Comparison of ENCODE assay signal across 21 cellular contexts in genomic region chr14:83548061-83548839, GRCh38.
DNase-seq lines count a peak whose midpoint lies in the region; ATAC-seq and TF ChIP-seq lines count a peak whose summit lies in the region.
"Had no signal": no experiment of that assay in that cellular context is flagged by ENCODE, and none has a peak within 500 bp of the region (broad histone marks: within the 10 kb centered on the region; RNA-seq: fewer than 3 reads in every experiment).

No MANE protein-coding gene starts in this region.

- H3K4me1 ChIP-seq in GM23338 (ENCODE audit: insufficient read depth): no peaks in the 10 kb centered on the region
- peaks cover 5% of the 10 kb centered on the region for H3K4me1 ChIP-seq in adipocyte (ENCODE audit: control insufficient read depth, insufficient read depth, low read length)
- H3K4me1 ChIP-seq: lower lobe of right lung, right lobe of liver, upper lobe of left lung had no signal

- ATAC-seq in GM23338: peak; percentile 25; the same call in 1 of the 3 replicates
- no peak for ATAC-seq in stimulated activated memory B cell treated with anti-CD40 and anti-IgM and Interleukin-4, amounts not matched to agents 10 μg/mL and 1 μg/mL and 100 μg/mL, for 72 hours
- ATAC-seq in activated CD8-positive, alpha-beta T cell treated with anti-CD3 and anti-CD28 coated beads for 36 hours: no peak
- ATAC-seq: activated naive CD4-positive, alpha-beta T cell treated with anti-CD3 and anti-CD28 coated beads, Interleukin-2, amount 50 U/mL, for 72 hours; right lobe of liver had no signal

- no peak overlapping the region for H2AFZ ChIP-seq in GM23338

- no peak overlapping the region for H3K9ac ChIP-seq in adipocyte (ENCODE audit: low read length)

- H3K27ac ChIP-seq in GM23338 (ENCODE audit: low read depth): no peak overlapping the region
- H3K27ac ChIP-seq: epithelial cell of prostate, lower lobe of right lung, right lobe of liver, upper lobe of left lung had no signal

- H4K20me1 ChIP-seq in GM23338 (replicated peaks; ENCODE audit: insufficient read depth): no peaks in the 10 kb centered on the region

- H3K4me3 ChIP-seq in GM23338: no peak overlapping the region
- no peak overlapping the region for H3K4me3 ChIP-seq in adipocyte (ENCODE audit: low read length)
- H3K4me3 ChIP-seq: lower lobe of right lung, right lobe of liver, upper lobe of left lung had no signal

- DNase-seq in GM23338 (ENCODE audit: low spot score): peak; percentile 5
- DNase-seq in adipocyte (ENCODE audit: low read depth): peak; percentile 58
- DNase-seq in fibroblast of the conjunctiva (ENCODE audit: low read depth): peak; percentile 57
- no peak for DNase-seq in osteocyte (ENCODE audit: extremely low spot score, unreplicated experiment)
- DNase-seq in glomerular visceral epithelial cell (ENCODE audit: extremely low spot score): no peak
- DNase-seq in T-helper 2 cell: no peak
- no peak for DNase-seq in activated CD8-positive, alpha-beta T cell treated with anti-CD3 and anti-CD28 coated beads for 36 hours
- DNase-seq: DMS153; H7; lower lobe of right lung; NCI-H2107; NK-92 treated with Interleukin-12 subunit alpha and Interleukin-12 subunit beta, amount 100 ng/mL, for 24 hours; right lobe of liver; stimulated activated CD4-positive, alpha-beta T cell treated with anti-CD3 and anti-CD28 coated beads, Interleukin-4, amount 100 ng/mL, for 1 hour; upper lobe of left lung had no signal

- H3K9me3 Mint-ChIP-seq in GM23338 (no peaks in the 10 kb centered on the region), osteocyte (ENCODE audit: unreplicated experiment) (no peaks in the 10 kb centered on the region)
- H3K9me3 Mint-ChIP-seq in stimulated activated memory B cell treated with anti-CD40 and anti-IgM and Interleukin-4, amounts not matched to agents 10 μg/mL and 1 μg/mL and 100 μg/mL, for 72 hours: peaks cover 9% of the 10 kb centered on the region
- H3K9me3 Mint-ChIP-seq in activated CD8-positive, alpha-beta T cell treated with anti-CD3 and anti-CD28 coated beads for 36 hours: peaks cover 15% of the 10 kb centered on the region
- H3K9me3 Mint-ChIP-seq: neural crest cell had no signal

- no peaks in the 10 kb centered on the region for H3K9me2 ChIP-seq in GM23338 (ENCODE audit: insufficient read depth)

- intact Hi-C loops in activated CD8-positive, alpha-beta T cell treated with anti-CD3 and anti-CD28 coated beads for 36 hours (cut with micrococcal nuclease): no loop called here

- H3K79me2 ChIP-seq in GM23338 (replicated peaks; ENCODE audit: insufficient read depth): no peaks in the 10 kb centered on the region

- no peaks in the 10 kb centered on the region for H3K36me3 ChIP-seq in GM23338 (ENCODE audit: insufficient read depth)
- no peaks in the 10 kb centered on the region for H3K36me3 ChIP-seq in adipocyte (ENCODE audit: control insufficient read depth, insufficient read depth, low read length, severe bottlenecking)
- H3K36me3 ChIP-seq: lower lobe of right lung, right lobe of liver, upper lobe of left lung had no signal

- POLR2A ChIA-PET in activated CD8-positive, alpha-beta T cell treated with anti-CD3 and anti-CD28 coated beads for 36 hours (lab: Charles Lee): no interaction called here

- TF ChIP-seq CTCF in GM23338 (conservative IDR thresholded peaks at IDR 0.05; ENCODE audit: low read depth in 2 of 2) (no peak), osteocyte (IDR thresholded peaks at IDR 0.05) (no peak)
- no peak for TF ChIP-seq CTCF in activated CD8-positive, alpha-beta T cell treated with anti-CD3 and anti-CD28 coated beads for 36 hours (IDR thresholded peaks at IDR 0.05)

- H3K4me1 Mint-ChIP-seq in GM23338: no peaks in the 10 kb centered on the region
- peaks cover 22% of the 10 kb centered on the region for H3K4me1 Mint-ChIP-seq in osteocyte (ENCODE audit: unreplicated experiment)
- H3K4me1 Mint-ChIP-seq in stimulated activated memory B cell treated with anti-CD40 and anti-IgM and Interleukin-4, amounts not matched to agents 10 μg/mL and 1 μg/mL and 100 μg/mL, for 72 hours: no peaks in the 10 kb centered on the region
- H3K4me1 Mint-ChIP-seq in activated CD8-positive, alpha-beta T cell treated with anti-CD3 and anti-CD28 coated beads for 36 hours (ENCODE audit: low read depth): no peaks in the 10 kb centered on the region
- H3K4me1 Mint-ChIP-seq: central memory CD8-positive, alpha-beta T cell had no signal

- no peak overlapping the region for H3K4me2 ChIP-seq in GM23338

- no peak overlapping the region for H3K4me3 Mint-ChIP-seq in GM23338
- H3K4me3 Mint-ChIP-seq in osteocyte (ENCODE audit: unreplicated experiment): peak overlapping the region; percentile 1
- no peak overlapping the region for H3K4me3 Mint-ChIP-seq in stimulated activated memory B cell treated with anti-CD40 and anti-IgM and Interleukin-4, amounts not matched to agents 10 μg/mL and 1 μg/mL and 100 μg/mL, for 72 hours
- H3K4me3 Mint-ChIP-seq in activated CD8-positive, alpha-beta T cell treated with anti-CD3 and anti-CD28 coated beads for 36 hours: no peak overlapping the region
- H3K4me3 Mint-ChIP-seq: central memory CD8-positive, alpha-beta T cell; neural crest cell; T-helper 2 cell treated with Interferon-gamma antibody and Interleukin-4, amounts not matched to agents 5 μg/mL and 100 μg/mL, for 36 hours had no signal

- H3K27ac Mint-ChIP-seq in GM23338 (peak overlapping the region; percentile 31; the same call in 1 of the 2 replicates), osteocyte (ENCODE audit: unreplicated experiment) (peak overlapping the region; percentile 77)
- H3K27ac Mint-ChIP-seq in stimulated activated memory B cell treated with anti-CD40 and anti-IgM and Interleukin-4, amounts not matched to agents 10 μg/mL and 1 μg/mL and 100 μg/mL, for 72 hours: no peak overlapping the region
- H3K27ac Mint-ChIP-seq in activated CD8-positive, alpha-beta T cell treated with anti-CD3 and anti-CD28 coated beads for 36 hours: no peak overlapping the region
- H3K27ac Mint-ChIP-seq: activated naive CD4-positive, alpha-beta T cell treated with anti-CD3 and anti-CD28 coated beads, Interleukin-2, amount 50 U/mL, for 72 hours; T-helper 2 cell treated with Interferon-gamma antibody and Interleukin-4, amounts not matched to agents 5 μg/mL and 100 μg/mL, for 36 hours had no signal

- no peaks in the 10 kb centered on the region for H3K27me3 Mint-ChIP-seq in GM23338 (ENCODE audit: insufficient read depth, low read depth, poor library complexity)
- no peaks in the 10 kb centered on the region for H3K27me3 Mint-ChIP-seq in osteocyte (ENCODE audit: unreplicated experiment)
- H3K27me3 Mint-ChIP-seq in stimulated activated memory B cell treated with anti-CD40 and anti-IgM and Interleukin-4, amounts not matched to agents 10 μg/mL and 1 μg/mL and 100 μg/mL, for 72 hours: no peaks in the 10 kb centered on the region
- no peaks in the 10 kb centered on the region for H3K27me3 Mint-ChIP-seq in activated CD8-positive, alpha-beta T cell treated with anti-CD3 and anti-CD28 coated beads for 36 hours
- H3K27me3 Mint-ChIP-seq: central memory CD8-positive, alpha-beta T cell had no signal

- H3K36me3 Mint-ChIP-seq in GM23338 (ENCODE audit: low read depth): no peaks in the 10 kb centered on the region
- H3K36me3 Mint-ChIP-seq in osteocyte (ENCODE audit: unreplicated experiment): no peaks in the 10 kb centered on the region
- no peaks in the 10 kb centered on the region for H3K36me3 Mint-ChIP-seq in stimulated activated memory B cell treated with anti-CD40 and anti-IgM and Interleukin-4, amounts not matched to agents 10 μg/mL and 1 μg/mL and 100 μg/mL, for 72 hours
- no peaks in the 10 kb centered on the region for H3K36me3 Mint-ChIP-seq in activated CD8-positive, alpha-beta T cell treated with anti-CD3 and anti-CD28 coated beads for 36 hours (ENCODE audit: low read depth)

- no peaks in the 10 kb centered on the region for H3K9me3 ChIP-seq in adipocyte (ENCODE audit: control insufficient read depth, low read length)
- H3K9me3 ChIP-seq: lower lobe of right lung, right lobe of liver, upper lobe of left lung had no signal

- H3K27me3 ChIP-seq in GM23338 (ENCODE audit: insufficient read depth) (no peaks in the 10 kb centered on the region), adipocyte (replicated peaks; ENCODE audit: control insufficient read depth, insufficient read depth, low read length) (no peaks in the 10 kb centered on the region)
- H3K27me3 ChIP-seq: right lobe of liver, upper lobe of left lung had no signal

- no peaks in the 10 kb centered on the region for H3F3A ChIP-seq in GM23338 (replicated peaks; ENCODE audit: low read depth)

- CTCF ChIA-PET in activated CD8-positive, alpha-beta T cell treated with anti-CD3 and anti-CD28 coated beads for 36 hours (lab: Charles Lee): no interaction called here

TF ChIP-seq in GM23338, 12 proteins besides CTCF, POLR2A, EP300 and RAD21 (continues in another document):
- no peak for TF ChIP-seq CREB1 (CRISPR knock-in tag; IDR thresholded peaks at IDR 0.05; ENCODE audit: low read depth)
- TF ChIP-seq ZNF114 (CRISPR knock-in tag; IDR thresholded peaks at IDR 0.05): no peak
- no peak for TF ChIP-seq EZH2phosphoT487 (IDR thresholded peaks at IDR 0.05; ENCODE audit: unreplicated experiment)
- TF ChIP-seq, protein P1, sequence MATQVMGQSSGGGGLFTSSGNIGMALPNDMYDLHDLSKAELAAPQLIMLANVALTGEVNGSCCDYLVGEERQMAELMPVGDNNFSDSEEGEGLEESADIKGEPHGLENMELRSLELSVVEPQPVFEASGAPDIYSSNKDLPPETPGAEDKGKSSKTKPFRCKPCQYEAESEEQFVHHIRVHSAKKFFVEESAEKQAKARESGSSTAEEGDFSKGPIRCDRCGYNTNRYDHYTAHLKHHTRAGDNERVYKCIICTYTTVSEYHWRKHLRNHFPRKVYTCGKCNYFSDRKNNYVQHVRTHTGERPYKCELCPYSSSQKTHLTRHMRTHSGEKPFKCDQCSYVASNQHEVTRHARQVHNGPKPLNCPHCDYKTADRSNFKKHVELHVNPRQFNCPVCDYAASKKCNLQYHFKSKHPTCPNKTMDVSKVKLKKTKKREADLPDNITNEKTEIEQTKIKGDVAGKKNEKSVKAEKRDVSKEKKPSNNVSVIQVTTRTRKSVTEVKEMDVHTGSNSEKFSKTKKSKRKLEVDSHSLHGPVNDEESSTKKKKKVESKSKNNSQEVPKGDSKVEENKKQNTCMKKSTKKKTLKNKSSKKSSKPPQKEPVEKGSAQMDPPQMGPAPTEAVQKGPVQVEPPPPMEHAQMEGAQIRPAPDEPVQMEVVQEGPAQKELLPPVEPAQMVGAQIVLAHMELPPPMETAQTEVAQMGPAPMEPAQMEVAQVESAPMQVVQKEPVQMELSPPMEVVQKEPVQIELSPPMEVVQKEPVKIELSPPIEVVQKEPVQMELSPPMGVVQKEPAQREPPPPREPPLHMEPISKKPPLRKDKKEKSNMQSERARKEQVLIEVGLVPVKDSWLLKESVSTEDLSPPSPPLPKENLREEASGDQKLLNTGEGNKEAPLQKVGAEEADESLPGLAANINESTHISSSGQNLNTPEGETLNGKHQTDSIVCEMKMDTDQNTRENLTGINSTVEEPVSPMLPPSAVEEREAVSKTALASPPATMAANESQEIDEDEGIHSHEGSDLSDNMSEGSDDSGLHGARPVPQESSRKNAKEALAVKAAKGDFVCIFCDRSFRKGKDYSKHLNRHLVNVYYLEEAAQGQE (IDR thresholded peaks at IDR 0.05; ENCODE audit: unreplicated experiment): no peak
- TF ChIP-seq POLR2AphosphoS5 (IDR thresholded peaks at IDR 0.05; ENCODE audit: low read depth): no peak
- TF ChIP-seq NANOG (IDR thresholded peaks at IDR 0.05; ENCODE audit: borderline replicate concordance): no peak

Comparison
In these comparisons a context has a peak if more than half of its experiments do, and no peak if none do; other contexts are left out.
1. DNase-seq: peak in GM23338 (single experiment), adipocyte (single experiment) and fibroblast of the conjunctiva (single experiment); none in osteocyte (single experiment), glomerular visceral epithelial cell (single experiment), T-helper 2 cell (0 of 5) and activated CD8-positive, alpha-beta T cell treated with anti-CD3 and anti-CD28 coated beads for 36 hours (single experiment).
2. H3K27ac Mint-ChIP-seq: peak in GM23338 (single experiment) and osteocyte (single experiment); none in stimulated activated memory B cell treated with anti-CD40 and anti-IgM and Interleukin-4, amounts not matched to agents 10 μg/mL and 1 μg/mL and 100 μg/mL, for 72 hours (single experiment) and activated CD8-positive, alpha-beta T cell treated with anti-CD3 and anti-CD28 coated beads for 36 hours (single experiment).